ENCODE assay signal across 27 cellular contexts in the genomic region with DNA sequence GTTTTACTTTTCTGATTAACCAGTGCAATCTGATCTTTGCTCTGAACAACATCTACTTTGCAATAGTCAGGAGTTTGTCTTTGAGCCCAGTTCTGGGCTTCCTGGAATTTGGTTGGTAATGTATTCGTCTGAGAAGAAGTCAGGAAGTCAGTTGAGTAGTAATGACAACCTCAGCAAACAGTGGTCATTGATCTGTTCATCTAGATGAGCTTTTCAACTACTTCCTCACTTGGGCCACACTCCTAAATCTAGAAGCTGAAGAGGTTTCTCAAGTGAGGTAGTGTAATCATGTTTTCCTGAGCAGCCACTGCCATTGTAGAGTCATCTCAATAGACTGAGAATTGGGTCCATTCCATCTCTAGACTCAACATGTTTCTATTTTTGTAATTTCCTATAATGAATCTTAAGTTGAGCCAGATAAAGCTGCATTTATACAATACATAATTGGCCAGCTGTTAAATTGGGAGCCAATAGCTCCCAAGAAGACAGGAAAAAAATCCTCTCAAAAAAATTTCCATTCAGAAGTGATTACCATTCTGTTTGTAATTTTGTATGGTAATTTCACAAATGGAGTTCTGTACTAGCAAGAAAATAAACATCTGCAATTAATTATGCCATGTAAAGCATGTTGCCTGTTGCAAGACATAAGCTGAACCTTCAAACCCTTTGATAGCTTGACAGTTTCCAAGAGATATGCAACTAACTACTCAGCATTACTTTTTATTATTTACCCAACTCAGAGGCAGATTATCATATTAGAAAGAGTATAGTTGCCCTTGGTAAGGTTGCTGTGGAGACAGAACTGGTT. TPM values are rescaled to one million over a fixed set of nuclear protein-coding genes. Genes with fewer than 3 reads are reported as not detected.
A peak's percentile ranks its signal among the peaks of the same experiment; 100 is the strongest.
DNase-seq lines count a peak whose midpoint lies in the region; ATAC-seq, FAIRE-seq and TF ChIP-seq lines count a peak whose summit lies in the region.
"Had no signal": no experiment of that assay in that cellular context is flagged by ENCODE, and none has a peak within 500 bp of the region (broad histone marks: within the 10 kb centered on the region; RNA-seq: fewer than 3 reads in every experiment).

No MANE protein-coding gene starts in this region.

- H3K9me3 ChIP-seq in liver (ENCODE audit: control insufficient read depth in 4 of 4, low read length in 3 of 4) (peaks cover 0 to 1% (median 0%) of the 10 kb centered on the region in 4 donors), HepG2 (ENCODE audit: low read length) (no peaks in the 10 kb centered on the region), PC-9 (ENCODE audit: insufficient read depth, low read depth) (peaks cover 14% of the 10 kb centered on the region)
- H3K9me3 ChIP-seq: tibial artery had no signal

- intact Hi-C loops in HepG2 (cut with micrococcal nuclease; ENCODE audit: unreplicated experiment) (no loop called here), PC-9 (cut with micrococcal nuclease; ENCODE audit: unreplicated experiment) (loop anchor here (10.0 kb wide), 2 partner anchors 293 to 917 kb away; partner anchors contain the start of gene MAP1LC3C)

- H3K79me2 ChIP-seq in HepG2 (ENCODE audit: insufficient read depth, low read length) (no peaks in the 10 kb centered on the region), PC-9 (ENCODE audit: low read depth) (no peaks in the 10 kb centered on the region)

- TF ChIP-seq CTCF in liver (IDR thresholded peaks at IDR 0.05; ENCODE audit: low read depth, low read length, missing input control) (no peak), HepG2 (CRISPR knock-in tag; IDR thresholded peaks at IDR 0.05) (no peak), PC-9 (conservative IDR thresholded peaks at IDR 0.05) (no peak), fibroblast of the aortic adventitia (IDR thresholded peaks at IDR 0.05; ENCODE audit: insufficient read depth, low read length) (no peak)

- H2AFZ ChIP-seq in HepG2 (ENCODE audit: low read length) (no peak overlapping the region), PC-9 (no peak overlapping the region)

- TF ChIP-seq EP300 in HepG2 (IDR thresholded peaks at IDR 0.05; ENCODE audit: low read depth in 2 of 2, low read length in 2 of 2) (no peak), HepG2 (CRISPR knock-in tag; IDR thresholded peaks at IDR 0.05; ENCODE audit: borderline replicate concordance) (no peak)

- no peak overlapping the region for H3K4me2 ChIP-seq in HepG2 (ENCODE audit: low read depth, low read length)
- peak overlapping the region; percentile 47; the same call in 1 of the 2 replicates for H3K4me2 ChIP-seq in PC-9
- H3K4me2 ChIP-seq: KMS-11 had no signal

- BruUV-seq in HepG2 (replicated peaks; lab: Mats Ljungman, UMichigan) (no TSS peak), PC-9 (replicated peaks; lab: Mats Ljungman, UMichigan) (no TSS peak)

- H3K4me3 ChIP-seq in liver (ENCODE audit: low read depth in 1 of 3, low read length in 3 of 3): no peak overlapping the region
- no peak overlapping the region for H3K4me3 ChIP-seq in HepG2 (replicated peaks in 1 of 3; ENCODE audit: insufficient read depth in 1 of 3, low read depth in 2 of 3, low read length in 3 of 3)
- no peak overlapping the region for H3K4me3 ChIP-seq in PC-9
- no peak overlapping the region for H3K4me3 ChIP-seq in fibroblast of the aortic adventitia (ENCODE audit: low read depth, low read length)
- H3K4me3 ChIP-seq: tibial artery had no signal

- H3K27ac ChIP-seq in liver (ENCODE audit: low read depth in 1 of 2, low read length in 2 of 2): no peak overlapping the region
- no peak overlapping the region for H3K27ac ChIP-seq in HepG2 (ENCODE audit: extremely low read length, insufficient read depth, low read length)
- peak overlapping the region; percentile 20; the same call in 1 of the 2 replicates for H3K27ac ChIP-seq in PC-9
- H3K27ac ChIP-seq: KMS-11, tibial artery had no signal

- TF ChIP-seq RAD21 in liver (IDR thresholded peaks at IDR 0.05) (no peak), HepG2 (CRISPR knock-in tag; IDR thresholded peaks at IDR 0.05) (no peak)

- 20% methylated on average over 1 of the region's 1 CpG for WGBS in liver
- WGBS in HepG2 (ENCODE audit: low lambda C conversion rate): 0% methylated on average over 1 of the region's 1 CpG

- H3K27me3 ChIP-seq in liver (ENCODE audit: control insufficient read depth in 4 of 4, insufficient read depth in 4 of 4, low read length in 3 of 4) (no peaks in the 10 kb centered on the region), HepG2 (ENCODE audit: control insufficient read depth in 1 of 2, insufficient read depth in 2 of 2, low read length in 2 of 2) (no peaks in the 10 kb centered on the region), PC-9 (ENCODE audit: insufficient read depth, low read depth) (no peaks in the 10 kb centered on the region)
- H3K27me3 ChIP-seq: tibial artery had no signal

- CTCF ChIA-PET in HepG2 (lab: Yijun Ruan, JAX; ENCODE audit: low intra/inter-chr PET ratio, low total read pairs) (no interaction called here), PC-9 (lab: Charles Lee) (no interaction called here)

- FAIRE-seq in HepG2 (lab: Jason Lieb, UNC): no peak
- FAIRE-seq: HTR-8/SVneo, kidney had no signal

- TF ChIP-seq POLR2A in HepG2 (IDR thresholded peaks at IDR 0.05; ENCODE audit: insufficient read depth in 1 of 2, low read depth in 2 of 2, low read length in 2 of 2): no peak

- H3K4me1 ChIP-seq in liver (ENCODE audit: control insufficient read depth in 4 of 4, insufficient read depth in 4 of 4, low read length in 3 of 4) (no peaks in the 10 kb centered on the region), HepG2 (ENCODE audit: insufficient read depth, low read length) (no peaks in the 10 kb centered on the region), PC-9 (replicated peaks; ENCODE audit: insufficient read depth) (peaks cover 39% of the 10 kb centered on the region)

- no peak overlapping the region for H3K9ac ChIP-seq in liver (ENCODE audit: low read depth in 1 of 2, low read length in 2 of 2)
- H3K9ac ChIP-seq in HepG2 (ENCODE audit: insufficient read depth, low read depth, low read length): no peak overlapping the region
- H3K9ac ChIP-seq: KMS-11 had no signal

- H4K20me1 ChIP-seq in HepG2 (ENCODE audit: insufficient read depth, low read length) (no peaks in the 10 kb centered on the region), PC-9 (ENCODE audit: insufficient read depth) (no peaks in the 10 kb centered on the region)

- DNase-seq in HepG2 (ENCODE audit: low spot score) (no peak), PC-9 (no peak), fibroblast of the aortic adventitia (ENCODE audit: low read depth) (peak; percentile 38), superior temporal gyrus (ENCODE audit: extremely low spot score) (peak; percentile 42), SK-N-DZ (ENCODE audit: low spot score) (no peak), AG20443 (ENCODE audit: low spot score) (no peak), ecto neural progenitor cell (ENCODE audit: low spot score) (no peak)
- DNase-seq: activated CD4-positive, CD25-positive, alpha-beta regulatory T cell treated with anti-CD3 and anti-CD28 coated beads, Interleukin-2, amount 50 U/mL, for 72 hours; activated CD8-positive, alpha-beta memory T cell treated with anti-CD3 and anti-CD28 coated beads for 24 hours; activated T-cell treated with anti-CD3 and anti-CD28 coated beads, Interleukin-2, amount 50 U/mL, for 1 hour; CD4-positive, alpha-beta T cell; DMS 273 treated with DMSO at 0.1 percent for 48 hours; effector memory CD4-positive, alpha-beta T cell; GOT3; kidney; NCI-H187 treated with DMSO at 0.1 percent for 48 hours; NCI-H82; SHP77 treated with DMSO at 0.1 percent for 48 hours; stimulated activated naive CD8-positive, alpha-beta T cell treated with anti-CD3 and anti-CD28 coated beads, Interleukin-15, amount 100 ng/mL, for 72 hours; T-cell; tibial artery had no signal

- POLR2A ChIA-PET in HepG2 (lab: Yijun Ruan, JAX) (no interaction called here), PC-9 (lab: Charles Lee; ENCODE audit: unreplicated experiment) (no interaction called here)

- no peaks in the 10 kb centered on the region for H3K9me2 ChIP-seq in PC-9 (ENCODE audit: insufficient read depth)

- in situ Hi-C loops in HepG2 (cut with HindIII; ENCODE audit: extremely low pct_ligation_motif_present, low pct_unique_long_range_greater_than_20kb): no loop called here

- H3K36me3 ChIP-seq in liver (ENCODE audit: control insufficient read depth in 4 of 4, insufficient read depth in 3 of 4, low read depth in 1 of 4, low read length in 3 of 4): no peaks in the 10 kb centered on the region
- no peaks in the 10 kb centered on the region for H3K36me3 ChIP-seq in HepG2 (replicated peaks in 1 of 2; ENCODE audit: control insufficient read depth in 1 of 2, insufficient read depth in 2 of 2, low read length in 2 of 2)
- H3K36me3 ChIP-seq in PC-9 (ENCODE audit: low read depth): no peaks in the 10 kb centered on the region; the same call in 1 of the 2 replicates
- H3K36me3 ChIP-seq: tibial artery had no signal

- no peak for ATAC-seq in HepG2
- ATAC-seq: stimulated activated naive CD8-positive, alpha-beta T cell treated with anti-CD3 and anti-CD28 coated beads, Interleukin-15, amount 100 ng/mL, for 72 hours; T-cell had no signal

- peaks cover 30% of the 10 kb centered on the region for H3F3A ChIP-seq in PC-9 (ENCODE audit: insufficient read depth, low read depth)

RNA-seq across cellular contexts. Expression of gene WDR64, which starts 49.6 kb away (rescaled TPM):
- total RNA-seq in liver (under 1 TPM; 0.08 to 0.70 TPM), HepG2 (2016; rRNA removed; fragmentation: Illumina TruSeq; extraction: Trizol) (not detected in 2 replicates), PC-9 (2021) (not detected in 2 replicates), fibroblast of the aortic adventitia (ENCODE audit: low replicate concordance) (not detected in 2 replicates)
- polyA plus RNA-seq in liver (under 1 TPM; 0.02 to 0.26 TPM), HepG2 (2011; rRNA removed) (not detected in 2 replicates)
- total RNA-seq in HepG2 (2016; cell fraction: cytosol; rRNA removed; fragmentation: Illumina TruSeq; extraction: Trizol; ENCODE audit: low read depth): not detected in 2 replicates
- not detected in 2 replicates for total RNA-seq in HepG2 (2016; cell fraction: insoluble cytoplasmic fraction; rRNA removed; fragmentation: Illumina TruSeq; extraction: Trizol)
- not detected in 2 replicates for total RNA-seq in HepG2 (2016; cell fraction: membrane; rRNA removed; fragmentation: Illumina TruSeq; extraction: Trizol)
- not detected in 2 replicates for total RNA-seq in HepG2 (2016; cell fraction: nucleus; rRNA removed; fragmentation: Illumina TruSeq; extraction: Trizol)
- not detected in 2 replicates for polyA plus RNA-seq in HepG2 (2011; cell fraction: cytosol; rRNA removed)
- polyA plus RNA-seq in HepG2 (2011; cell fraction: nucleus; rRNA removed): not detected in 2 replicates
- not detected in 2 replicates for polyA plus RNA-seq in HepG2 (2012)
- not detected in 2 replicates for polyA plus RNA-seq in HepG2 (2016; cell fraction: cytosol; fragmentation: Illumina TruSeq; extraction: Trizol; ENCODE audit: low read depth)
- not detected in 2 replicates for polyA plus RNA-seq in HepG2 (2016; cell fraction: insoluble cytoplasmic fraction; fragmentation: Illumina TruSeq; extraction: Trizol; ENCODE audit: low read depth)
- polyA plus RNA-seq in HepG2 (2016; cell fraction: membrane; fragmentation: Illumina TruSeq; extraction: Trizol; ENCODE audit: low read depth): not detected in 2 replicates
- not detected in 2 replicates for polyA plus RNA-seq in HepG2 (2016; cell fraction: nucleus; fragmentation: Illumina TruSeq; extraction: Trizol; ENCODE audit: insufficient read depth, low read depth)
- polyA minus RNA-seq in HepG2 (2011; rRNA and poly(A)+ RNA removed; ENCODE audit: low replicate concordance): not detected in 2 replicates
- not detected in 2 replicates for polyA minus RNA-seq in HepG2 (2011; cell fraction: cytosol; rRNA and poly(A)+ RNA removed)
- not detected in 2 replicates for polyA minus RNA-seq in HepG2 (2011; cell fraction: nucleus; rRNA and poly(A)+ RNA removed)
- not detected in 2 replicates for polyA plus RNA-seq in SK-N-DZ (2014; cell fraction: cytosol; rRNA removed)
- not detected in 2 replicates for polyA plus RNA-seq in SK-N-DZ (2014; cell fraction: nucleus; rRNA removed)
- total RNA-seq: G401, kidney, OCI-LY7 had no signal
- polyA plus RNA-seq: esophagus had no signal

Comparison
In these comparisons a context has a peak if more than half of its experiments do, and no peak if none do; other contexts are left out.
1. DNase-seq: peak in fibroblast of the aortic adventitia (single experiment) and superior temporal gyrus (single experiment); none in HepG2 (single experiment), PC-9 (0 of 2), SK-N-DZ (single experiment), AG20443 (single experiment) and ecto neural progenitor cell (single experiment).